11 cellular contexts compared by ENCODE assay signal in the genomic region with DNA sequence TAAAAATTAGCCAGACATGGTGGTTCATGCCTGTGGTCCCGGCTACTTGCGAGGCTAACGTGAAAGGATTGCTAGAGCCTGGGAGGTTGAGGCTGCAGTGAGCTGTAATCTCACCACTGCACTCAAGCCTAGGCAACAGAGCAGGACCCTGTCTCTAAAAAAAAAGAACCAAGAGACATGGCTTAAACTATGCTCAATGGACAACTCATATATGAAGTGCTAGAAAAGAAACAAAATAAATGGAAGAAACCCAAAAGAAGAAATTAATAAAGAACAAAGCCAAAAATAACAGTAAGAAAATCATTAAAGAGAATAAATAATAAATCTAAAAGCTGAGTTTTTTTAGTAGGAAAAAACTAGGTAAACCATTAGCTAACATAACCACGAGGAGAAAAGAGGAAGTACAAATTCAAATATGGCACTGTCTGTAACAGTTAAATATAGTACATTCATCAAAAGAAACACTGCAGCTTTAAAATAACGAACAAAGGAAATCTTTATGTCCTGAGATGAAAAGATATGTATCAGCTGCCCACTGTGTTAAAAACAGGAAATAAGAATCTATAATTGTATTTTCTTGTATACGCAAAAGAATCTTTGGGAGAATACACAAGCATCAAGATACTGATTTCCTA. TPM values are rescaled to one million over a fixed set of nuclear protein-coding genes. Genes with fewer than 3 reads are reported as not detected.
DNase-seq lines count a peak whose midpoint lies in the region; ATAC-seq and TF ChIP-seq lines count a peak whose summit lies in the region.
"Had no signal": no experiment of that assay in that cellular context is flagged by ENCODE, and none has a peak within 500 bp of the region (broad histone marks: within the 10 kb centered on the region; RNA-seq: fewer than 3 reads in every experiment).

No MANE protein-coding gene starts in this region.

- H3K36me3 ChIP-seq in GM23338 (ENCODE audit: insufficient read depth) = peaks cover 19% of the 10 kb centered on the region; the same call in 1 of the 2 replicates

- intact Hi-C loops in left ventricle myocardium superior (cut with micrococcal nuclease) = no loop called here

- DNase-seq in OCI-M1 (lab: John Stamatoyannopoulos, UW) (peak; percentile 80), nephron progenitor cell (no peak), GM23338 (ENCODE audit: low spot score) (no peak), retina (no peak), left ventricle myocardium superior (no peak)
- DNase-seq: foreskin fibroblast; stimulated activated CD4-positive, alpha-beta T cell treated with anti-CD3 and anti-CD28 coated beads, Interleukin-1b, Interleukin-23, amount 100 ng/mL, for 48 hours; T1000 had no signal

- H3K27ac ChIP-seq in GM23338 (ENCODE audit: low read depth) = no peak overlapping the region
- H3K27ac ChIP-seq: vagina had no signal

- ATAC-seq in GM18511 (IDR thresholded peaks at IDR 0.05; ENCODE audit: unreplicated experiment) (peak; percentile 81), HG02870 (IDR thresholded peaks at IDR 0.05; ENCODE audit: unreplicated experiment) (peak; percentile 53), GM23338 (no peak), left ventricle myocardium superior (no peak)

- no peak overlapping the region for H3K4me2 ChIP-seq in GM23338

- no peaks in the 10 kb centered on the region for H3K27me3 ChIP-seq in GM23338 (ENCODE audit: insufficient read depth)
- H3K27me3 ChIP-seq: vagina had no signal

- no peak overlapping the region for H3K4me3 ChIP-seq in GM23338
- H3K4me3 ChIP-seq: vagina had no signal

- H2AFZ ChIP-seq in GM23338 = no peak overlapping the region

- H3K27ac Mint-ChIP-seq in nephron progenitor cell (peak overlapping the region; percentile 41), GM23338 (no peak overlapping the region)

- TF ChIP-seq CTCF in nephron progenitor cell (IDR thresholded peaks at IDR 0.05) = no peak
- TF ChIP-seq CTCF in GM23338 (conservative IDR thresholded peaks at IDR 0.05; ENCODE audit: low read depth in 2 of 2) = no peak

- no peaks in the 10 kb centered on the region for H3K4me1 ChIP-seq in GM23338 (ENCODE audit: insufficient read depth)
- H3K4me1 ChIP-seq: vagina had no signal

- H3F3A ChIP-seq in GM23338 (replicated peaks; ENCODE audit: low read depth) = no peaks in the 10 kb centered on the region

- H3K4me1 Mint-ChIP-seq in nephron progenitor cell = no peaks in the 10 kb centered on the region
- no peaks in the 10 kb centered on the region for H3K4me1 Mint-ChIP-seq in GM23338

- no peaks in the 10 kb centered on the region for H3K9me3 Mint-ChIP-seq in nephron progenitor cell
- no peaks in the 10 kb centered on the region for H3K9me3 Mint-ChIP-seq in GM23338

- H3K79me2 ChIP-seq in GM23338 (replicated peaks; ENCODE audit: insufficient read depth) = no peaks in the 10 kb centered on the region; the same call in 1 of the 2 replicates

- H3K4me3 Mint-ChIP-seq in nephron progenitor cell (no peak overlapping the region), GM23338 (no peak overlapping the region)

- peaks cover 78% of the 10 kb centered on the region for H3K36me3 Mint-ChIP-seq in nephron progenitor cell (ENCODE audit: low read depth)
- H3K36me3 Mint-ChIP-seq in GM23338 (ENCODE audit: low read depth) = peaks cover 28% of the 10 kb centered on the region

- H3K27me3 Mint-ChIP-seq in nephron progenitor cell (ENCODE audit: low read depth, poor library complexity) (no peaks in the 10 kb centered on the region), GM23338 (ENCODE audit: insufficient read depth, low read depth, poor library complexity) (peaks cover 2% of the 10 kb centered on the region)

- H4K20me1 ChIP-seq in GM23338 (replicated peaks; ENCODE audit: insufficient read depth) = no peaks in the 10 kb centered on the region; the same call in 1 of the 2 replicates

- no peaks in the 10 kb centered on the region for H3K9me2 ChIP-seq in GM23338 (ENCODE audit: insufficient read depth)

TF ChIP-seq in GM23338, 12 proteins besides CTCF, POLR2A, EP300 and RAD21:
- TF ChIP-seq, protein P1, sequence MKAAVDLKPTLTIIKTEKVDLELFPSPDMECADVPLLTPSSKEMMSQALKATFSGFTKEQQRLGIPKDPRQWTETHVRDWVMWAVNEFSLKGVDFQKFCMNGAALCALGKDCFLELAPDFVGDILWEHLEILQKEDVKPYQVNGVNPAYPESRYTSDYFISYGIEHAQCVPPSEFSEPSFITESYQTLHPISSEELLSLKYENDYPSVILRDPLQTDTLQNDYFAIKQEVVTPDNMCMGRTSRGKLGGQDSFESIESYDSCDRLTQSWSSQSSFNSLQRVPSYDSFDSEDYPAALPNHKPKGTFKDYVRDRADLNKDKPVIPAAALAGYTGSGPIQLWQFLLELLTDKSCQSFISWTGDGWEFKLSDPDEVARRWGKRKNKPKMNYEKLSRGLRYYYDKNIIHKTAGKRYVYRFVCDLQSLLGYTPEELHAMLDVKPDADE (IDR thresholded peaks at IDR 0.05) = no peak
- TF ChIP-seq ZNF114 (CRISPR knock-in tag; IDR thresholded peaks at IDR 0.05) = no peak
- TF ChIP-seq ZNF331 (CRISPR knock-in tag; IDR thresholded peaks at IDR 0.05; ENCODE audit: low read depth) = no peak
- TF ChIP-seq NANOG (IDR thresholded peaks at IDR 0.05; ENCODE audit: borderline replicate concordance) = no peak

RNA-seq across cellular contexts. Expression of a gene that starts 48.7 kb away (rescaled TPM):
- 23.6 and 29.0 TPM in 2 replicates for total RNA-seq in GM23338 (2014; rRNA removed; shearing (Covaris generic))
- polyA plus RNA-seq in GM23338 (2016; fragmentation: Nextera tagmentation; extraction: Ambion mirVana) = 72.0 and 78.5 TPM in 2 replicates
- total RNA-seq in left ventricle myocardium superior = 19.7 TPM

Comparison
In these comparisons a context has a peak if more than half of its experiments do, and no peak if none do; other contexts are left out.
1. ATAC-seq: peak in GM18511 (single experiment) and HG02870 (single experiment); none in GM23338 (single experiment) and left ventricle myocardium superior (single experiment).